ENCODE assay signal across 12 cellular contexts in the genomic region with DNA sequence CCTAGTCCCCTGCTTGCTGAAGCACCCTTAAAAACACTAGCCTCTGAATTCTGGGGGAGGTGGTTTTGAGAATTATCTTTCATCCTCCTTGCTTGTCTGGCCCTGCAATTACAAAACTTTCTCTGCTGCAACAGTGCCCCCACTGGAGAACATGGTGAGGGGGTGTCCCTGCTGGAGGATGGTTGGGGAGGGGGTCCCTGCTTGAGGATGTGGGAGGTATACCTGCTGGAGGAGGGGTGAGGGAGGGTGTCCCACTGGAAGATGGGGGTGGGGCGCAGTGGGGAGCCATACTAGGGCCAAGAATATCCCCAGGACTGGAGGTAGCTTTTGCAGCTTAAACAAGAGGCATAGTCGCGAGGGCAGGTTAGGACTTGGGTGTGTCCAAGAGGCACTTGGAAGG. TPM values are rescaled to one million over a fixed set of nuclear protein-coding genes. Genes with fewer than 3 reads are reported as not detected.
DNase-seq lines count a peak whose midpoint lies in the region; ATAC-seq, FAIRE-seq and TF ChIP-seq lines count a peak whose summit lies in the region.
"Had no signal": no experiment of that assay in that cellular context is flagged by ENCODE, and none has a peak within 500 bp of the region (broad histone marks: within the 10 kb centered on the region; RNA-seq: fewer than 3 reads in every experiment).

No MANE protein-coding gene starts in this region.

- TF ChIP-seq POLR2A in HepG2 (IDR thresholded peaks at IDR 0.05; ENCODE audit: insufficient read depth in 1 of 2, low read depth in 2 of 2, low read length in 2 of 2) (no peak), right lobe of liver (IDR thresholded peaks at IDR 0.05) (no peak)

- TF ChIP-seq CTCF in HepG2 (CRISPR knock-in tag; IDR thresholded peaks at IDR 0.05) (peak; percentile 28; the same call in 1 of the 2 replicates), right lobe of liver (IDR thresholded peaks at IDR 0.05) (no peak), RWPE1 (conservative IDR thresholded peaks at IDR 0.05; ENCODE audit: low read depth) (no peak), fibroblast of mammary gland (conservative IDR thresholded peaks at IDR 0.05; ENCODE audit: control insufficient read depth, insufficient read depth, low read depth, low read length) (peak; percentile 9)

- 59% methylated on average over 3 of the region's 3 CpGs for WGBS in HepG2 (ENCODE audit: low lambda C conversion rate)
- 100% methylated on average over 2 of the region's 3 CpGs for WGBS in right lobe of liver (ENCODE audit: insufficient coverage, low coverage, low lambda C conversion rate, missing lambda C conversion rate)

- DNase-seq in HepG2 (ENCODE audit: low spot score) (no peak), right lobe of liver (no peak), RWPE1 (ENCODE audit: low spot score) (no peak), fibroblast of mammary gland (ENCODE audit: low read depth) (no peak)
- no peak for DNase-seq in effector CD4-positive, alpha-beta T cell
- DNase-seq in stimulated activated CD4-positive, alpha-beta T cell treated with anti-CD3 and anti-CD28 coated beads, Interleukin-12 subunit alpha, Interleukin-12 subunit beta, amount 100 ng/mL, for 4 hours: no peak
- DNase-seq: activated CD4-positive, alpha-beta memory T cell treated with anti-CD3 and anti-CD28 coated beads for 36 hours; caudate nucleus had no signal

- no TSS peak for BruUV-seq in HepG2 (replicated peaks; lab: Mats Ljungman, UMichigan)

- H3K9ac ChIP-seq in HepG2 (ENCODE audit: insufficient read depth, low read depth, low read length): no peak overlapping the region

- 0 out of 5 replicates have a peak, but pooled peaks cover 0 to 1% of the 10 kb centered on the region in 2 experiments for H3K36me3 ChIP-seq in HepG2 (replicated peaks in 1 of 2; ENCODE audit: control insufficient read depth in 1 of 2, insufficient read depth in 2 of 2, low read length in 2 of 2)
- H3K36me3 ChIP-seq in right lobe of liver: no peaks in the 10 kb centered on the region

- no peak overlapping the region for H3K27ac ChIP-seq in HepG2 (ENCODE audit: extremely low read length, insufficient read depth, low read length)
- no peak overlapping the region for H3K27ac ChIP-seq in right lobe of liver
- H3K27ac ChIP-seq in RWPE1: peak overlapping the region; percentile 13

- peaks cover 0 to 14% of the 10 kb centered on the region in 2 experiments; a peak in 2 of 5 replicates for H3K27me3 ChIP-seq in HepG2 (ENCODE audit: control insufficient read depth in 1 of 2, insufficient read depth in 2 of 2, low read length in 2 of 2)
- H3K27me3 ChIP-seq in right lobe of liver: no peaks in the 10 kb centered on the region

- ATAC-seq in HepG2 (no peak), right lobe of liver (no peak), GM18519 (IDR thresholded peaks at IDR 0.05; ENCODE audit: low FRiP score, unreplicated experiment) (no peak), GM19351 (IDR thresholded peaks at IDR 0.05; ENCODE audit: unreplicated experiment) (no peak)
- ATAC-seq: psoas muscle; stimulated activated effector memory CD8-positive, alpha-beta T cell treated with anti-CD3 and anti-CD28 coated beads, Interleukin-12 subunit alpha, Interleukin-12 subunit beta, amount 100 ng/mL, for 72 hours had no signal

- no peaks in the 10 kb centered on the region for H4K20me1 ChIP-seq in HepG2 (ENCODE audit: insufficient read depth, low read length)

- in situ Hi-C loops in HepG2 (cut with HindIII; ENCODE audit: extremely low pct_ligation_motif_present, low pct_unique_long_range_greater_than_20kb): no loop called here

- H3K4me2 ChIP-seq in HepG2 (ENCODE audit: low read depth, low read length): no peak overlapping the region

- no peaks in the 10 kb centered on the region for H3K79me2 ChIP-seq in HepG2 (ENCODE audit: insufficient read depth, low read length)

- TF ChIP-seq EP300 in HepG2 (IDR thresholded peaks at IDR 0.05; ENCODE audit: low read depth in 2 of 2, low read length in 2 of 2): no peak
- no peak for TF ChIP-seq EP300 in HepG2 (CRISPR knock-in tag; IDR thresholded peaks at IDR 0.05; ENCODE audit: borderline replicate concordance)

- no peaks in the 10 kb centered on the region for H3K9me3 ChIP-seq in HepG2 (ENCODE audit: low read length)
- H3K9me3 ChIP-seq in right lobe of liver: no peaks in the 10 kb centered on the region
- H3K9me3 ChIP-seq: psoas muscle had no signal

- H3K4me3 ChIP-seq in HepG2 (replicated peaks in 1 of 3; ENCODE audit: insufficient read depth in 1 of 3, low read depth in 2 of 3, low read length in 3 of 3) (no peak overlapping the region), right lobe of liver (no peak overlapping the region), fibroblast of mammary gland (ENCODE audit: control insufficient read depth, low read depth, low read length) (no peak overlapping the region)
- H3K4me3 ChIP-seq: psoas muscle had no signal

- H3K4me1 ChIP-seq in HepG2 (ENCODE audit: insufficient read depth, low read length): peaks cover 35% of the 10 kb centered on the region
- peaks cover 0 to 32% (median 5%) of the 10 kb centered on the region in 4 donors for H3K4me1 ChIP-seq in right lobe of liver

- intact Hi-C loops in HepG2 (cut with micrococcal nuclease; ENCODE audit: unreplicated experiment): no loop called here
- intact Hi-C loops in right lobe of liver (cut with DNase I): no loop called here

- no peak for FAIRE-seq in HepG2 (lab: Jason Lieb, UNC)

- CTCF ChIA-PET in HepG2 (lab: Yijun Ruan, JAX; ENCODE audit: low intra/inter-chr PET ratio, low total read pairs): no interaction called here
- CTCF ChIA-PET in RWPE1 (lab: Yijun Ruan, JAX): interaction anchor here (0.7 kb wide), 1 partner anchor 624 kb away, joined by 3 read pairs; no protein-coding TSS in a partner anchor

- TF ChIP-seq RAD21 in HepG2 (CRISPR knock-in tag; IDR thresholded peaks at IDR 0.05): no peak

- no peak overlapping the region for H2AFZ ChIP-seq in HepG2 (ENCODE audit: low read length)

- POLR2A ChIA-PET in HepG2 (lab: Yijun Ruan, JAX) (no interaction called here), RWPE1 (lab: Yijun Ruan, JAX; ENCODE audit: low non-redundant PET) (no interaction called here)

RNA-seq across cellular contexts. Expression of gene POLM, which starts 3.2 kb away (rescaled TPM):
- total RNA-seq in HepG2 (2016; rRNA removed; fragmentation: Illumina TruSeq; extraction: Trizol) (2.4 and 5.2 TPM in 2 replicates), right lobe of liver (10 to 100 TPM in 5 of 6 experiments, 1 to 10 TPM in 1; 8.7 to 22.9 (median 14.6) TPM)
- 1.4 and 2.1 TPM in 2 replicates for total RNA-seq in HepG2 (2016; cell fraction: cytosol; rRNA removed; fragmentation: Illumina TruSeq; extraction: Trizol; ENCODE audit: low read depth)
- 2.6 and 4.6 TPM in 2 replicates for total RNA-seq in HepG2 (2016; cell fraction: insoluble cytoplasmic fraction; rRNA removed; fragmentation: Illumina TruSeq; extraction: Trizol)
- 2.7 and 2.8 TPM in 2 replicates for total RNA-seq in HepG2 (2016; cell fraction: membrane; rRNA removed; fragmentation: Illumina TruSeq; extraction: Trizol)
- total RNA-seq in HepG2 (2016; cell fraction: nucleus; rRNA removed; fragmentation: Illumina TruSeq; extraction: Trizol): 7.3 and 9.5 TPM in 2 replicates
- polyA plus RNA-seq in HepG2 (2011; rRNA removed): 5.4 and 6.6 TPM in 2 replicates
- 2.2 and 3.1 TPM in 2 replicates for polyA plus RNA-seq in HepG2 (2011; cell fraction: cytosol; rRNA removed)
- polyA plus RNA-seq in HepG2 (2011; cell fraction: nucleus; rRNA removed): 30.4 and 31.3 TPM in 2 replicates
- 4.0 and 4.2 TPM in 2 replicates for polyA plus RNA-seq in HepG2 (2012)
- polyA plus RNA-seq in HepG2 (2016; cell fraction: cytosol; fragmentation: Illumina TruSeq; extraction: Trizol; ENCODE audit: low read depth): 1.0 and 1.4 TPM in 2 replicates
- 1.9 and 2.4 TPM in 2 replicates for polyA plus RNA-seq in HepG2 (2016; cell fraction: insoluble cytoplasmic fraction; fragmentation: Illumina TruSeq; extraction: Trizol; ENCODE audit: low read depth)
- 1.9 and 2.2 TPM in 2 replicates for polyA plus RNA-seq in HepG2 (2016; cell fraction: membrane; fragmentation: Illumina TruSeq; extraction: Trizol; ENCODE audit: low read depth)
- 20.1 and 20.6 TPM in 2 replicates for polyA plus RNA-seq in HepG2 (2016; cell fraction: nucleus; fragmentation: Illumina TruSeq; extraction: Trizol; ENCODE audit: insufficient read depth, low read depth)
- 11.8 and 14.8 TPM in 2 replicates for polyA minus RNA-seq in HepG2 (2011; rRNA and poly(A)+ RNA removed; ENCODE audit: low replicate concordance)
- polyA minus RNA-seq in HepG2 (2011; cell fraction: cytosol; rRNA and poly(A)+ RNA removed): 3.9 and 5.2 TPM in 2 replicates
- 17.9 and 18.9 TPM in 2 replicates for polyA minus RNA-seq in HepG2 (2011; cell fraction: nucleus; rRNA and poly(A)+ RNA removed)

RNA-seq across cellular contexts. Expression of gene AEBP1, which starts 18.6 kb away (rescaled TPM):
- total RNA-seq in HepG2 (2016; rRNA removed; fragmentation: Illumina TruSeq; extraction: Trizol) (0.22 TPM in 1 of 2 replicates, not detected in the other), right lobe of liver (10 to 100 TPM in 4 of 6 experiments, 1 to 10 TPM in 2; 7.8 to 37.8 (median 14.3) TPM)
- not detected in 2 replicates for total RNA-seq in HepG2 (2016; cell fraction: cytosol; rRNA removed; fragmentation: Illumina TruSeq; extraction: Trizol; ENCODE audit: low read depth)
- 0.04 TPM in 1 of 2 replicates, not detected in the other for total RNA-seq in HepG2 (2016; cell fraction: insoluble cytoplasmic fraction; rRNA removed; fragmentation: Illumina TruSeq; extraction: Trizol)
- not detected in 2 replicates for total RNA-seq in HepG2 (2016; cell fraction: membrane; rRNA removed; fragmentation: Illumina TruSeq; extraction: Trizol)
- not detected in 2 replicates for total RNA-seq in HepG2 (2016; cell fraction: nucleus; rRNA removed; fragmentation: Illumina TruSeq; extraction: Trizol)
- polyA plus RNA-seq in HepG2 (2011; rRNA removed): 0.55 and 0.81 TPM in 2 replicates
- 0.15 and 0.27 TPM in 2 replicates for polyA plus RNA-seq in HepG2 (2011; cell fraction: cytosol; rRNA removed)
- 6.7 and 6.8 TPM in 2 replicates for polyA plus RNA-seq in HepG2 (2011; cell fraction: nucleus; rRNA removed)
- polyA plus RNA-seq in HepG2 (2012): 0.96 and 1.3 TPM in 2 replicates
- polyA plus RNA-seq in HepG2 (2016; cell fraction: cytosol; fragmentation: Illumina TruSeq; extraction: Trizol; ENCODE audit: low read depth): not detected in 2 replicates
- polyA plus RNA-seq in HepG2 (2016; cell fraction: insoluble cytoplasmic fraction; fragmentation: Illumina TruSeq; extraction: Trizol; ENCODE audit: low read depth): not detected in 2 replicates
- not detected in 2 replicates for polyA plus RNA-seq in HepG2 (2016; cell fraction: membrane; fragmentation: Illumina TruSeq; extraction: Trizol; ENCODE audit: low read depth)
- 0.29 and 0.89 TPM in 2 replicates for polyA plus RNA-seq in HepG2 (2016; cell fraction: nucleus; fragmentation: Illumina TruSeq; extraction: Trizol; ENCODE audit: insufficient read depth, low read depth)
- polyA minus RNA-seq in HepG2 (2011; rRNA and poly(A)+ RNA removed; ENCODE audit: low replicate concordance): 0.14 TPM in 1 of 2 replicates, not detected in the other
- polyA minus RNA-seq in HepG2 (2011; cell fraction: cytosol; rRNA and poly(A)+ RNA removed): 0.18 and 0.79 TPM in 2 replicates
- 0.37 and 0.64 TPM in 2 replicates for polyA minus RNA-seq in HepG2 (2011; cell fraction: nucleus; rRNA and poly(A)+ RNA removed)

RNA-seq across cellular contexts. Expression of gene PGAM2, which starts 20.2 kb away (rescaled TPM):
- total RNA-seq in HepG2 (2016; rRNA removed; fragmentation: Illumina TruSeq; extraction: Trizol): 0.22 TPM in 1 of 2 replicates, not detected in the other
- not detected in 2 replicates for total RNA-seq in HepG2 (2016; cell fraction: cytosol; rRNA removed; fragmentation: Illumina TruSeq; extraction: Trizol; ENCODE audit: low read depth)
- total RNA-seq in HepG2 (2016; cell fraction: insoluble cytoplasmic fraction; rRNA removed; fragmentation: Illumina TruSeq; extraction: Trizol): not detected in 2 replicates
- total RNA-seq in HepG2 (2016; cell fraction: membrane; rRNA removed; fragmentation: Illumina TruSeq; extraction: Trizol): not detected in 2 replicates
- total RNA-seq in HepG2 (2016; cell fraction: nucleus; rRNA removed; fragmentation: Illumina TruSeq; extraction: Trizol): not detected in 2 replicates
- 0.18 TPM in 1 of 2 replicates, not detected in the other for polyA plus RNA-seq in HepG2 (2011; rRNA removed)
- polyA plus RNA-seq in HepG2 (2011; cell fraction: cytosol; rRNA removed): 0.13 TPM in 1 of 2 replicates, not detected in the other
- polyA plus RNA-seq in HepG2 (2011; cell fraction: nucleus; rRNA removed): 1.5 and 1.9 TPM in 2 replicates
- polyA plus RNA-seq in HepG2 (2012): 0.35 and 0.49 TPM in 2 replicates
- not detected in 2 replicates for polyA plus RNA-seq in HepG2 (2016; cell fraction: cytosol; fragmentation: Illumina TruSeq; extraction: Trizol; ENCODE audit: low read depth)
- not detected in 2 replicates for polyA plus RNA-seq in HepG2 (2016; cell fraction: insoluble cytoplasmic fraction; fragmentation: Illumina TruSeq; extraction: Trizol; ENCODE audit: low read depth)
- not detected in 2 replicates for polyA plus RNA-seq in HepG2 (2016; cell fraction: membrane; fragmentation: Illumina TruSeq; extraction: Trizol; ENCODE audit: low read depth)
- polyA plus RNA-seq in HepG2 (2016; cell fraction: nucleus; fragmentation: Illumina TruSeq; extraction: Trizol; ENCODE audit: insufficient read depth, low read depth): not detected in 2 replicates
- polyA minus RNA-seq in HepG2 (2011; rRNA and poly(A)+ RNA removed; ENCODE audit: low replicate concordance): 0.19 and 0.24 TPM in 2 replicates
- polyA minus RNA-seq in HepG2 (2011; cell fraction: cytosol; rRNA and poly(A)+ RNA removed): not detected in 2 replicates
- polyA minus RNA-seq in HepG2 (2011; cell fraction: nucleus; rRNA and poly(A)+ RNA removed): 0.62 and 0.90 TPM in 2 replicates
- under 1 TPM in 3 of 6 experiments, not detected in 3; 0.31 to 0.56 (median 0.46) TPM for total RNA-seq in right lobe of liver

RNA-seq across cellular contexts. Expression of gene POLD2, which starts 37.8 kb away (rescaled TPM):
- total RNA-seq in HepG2 (2016; rRNA removed; fragmentation: Illumina TruSeq; extraction: Trizol) (87.6 and 98.8 TPM in 2 replicates), right lobe of liver (10 to 100 TPM; 36.4 to 73.4 (median 57.3) TPM)
- 118 and 152 TPM in 2 replicates for total RNA-seq in HepG2 (2016; cell fraction: cytosol; rRNA removed; fragmentation: Illumina TruSeq; extraction: Trizol; ENCODE audit: low read depth)
- 74.7 and 95.4 TPM in 2 replicates for total RNA-seq in HepG2 (2016; cell fraction: insoluble cytoplasmic fraction; rRNA removed; fragmentation: Illumina TruSeq; extraction: Trizol)
- 139 and 187 TPM in 2 replicates for total RNA-seq in HepG2 (2016; cell fraction: membrane; rRNA removed; fragmentation: Illumina TruSeq; extraction: Trizol)
- total RNA-seq in HepG2 (2016; cell fraction: nucleus; rRNA removed; fragmentation: Illumina TruSeq; extraction: Trizol): 49.1 and 55.1 TPM in 2 replicates
- polyA plus RNA-seq in HepG2 (2011; rRNA removed): 86.7 and 95.1 TPM in 2 replicates
- 65.5 and 120 TPM in 2 replicates for polyA plus RNA-seq in HepG2 (2011; cell fraction: cytosol; rRNA removed)
- polyA plus RNA-seq in HepG2 (2011; cell fraction: nucleus; rRNA removed): 88.2 and 88.7 TPM in 2 replicates
- polyA plus RNA-seq in HepG2 (2012): 64.0 and 65.2 TPM in 2 replicates
- polyA plus RNA-seq in HepG2 (2016; cell fraction: cytosol; fragmentation: Illumina TruSeq; extraction: Trizol; ENCODE audit: low read depth): 134 and 181 TPM in 2 replicates
- 104 and 131 TPM in 2 replicates for polyA plus RNA-seq in HepG2 (2016; cell fraction: insoluble cytoplasmic fraction; fragmentation: Illumina TruSeq; extraction: Trizol; ENCODE audit: low read depth)
- 176 and 207 TPM in 2 replicates for polyA plus RNA-seq in HepG2 (2016; cell fraction: membrane; fragmentation: Illumina TruSeq; extraction: Trizol; ENCODE audit: low read depth)
- polyA plus RNA-seq in HepG2 (2016; cell fraction: nucleus; fragmentation: Illumina TruSeq; extraction: Trizol; ENCODE audit: insufficient read depth, low read depth): 104 and 121 TPM in 2 replicates
- polyA minus RNA-seq in HepG2 (2011; rRNA and poly(A)+ RNA removed; ENCODE audit: low replicate concordance): 82.4 and 267 TPM in 2 replicates
- polyA minus RNA-seq in HepG2 (2011; cell fraction: cytosol; rRNA and poly(A)+ RNA removed): 16.1 and 23.4 TPM in 2 replicates
- 22.9 TPM in 2 replicates for polyA minus RNA-seq in HepG2 (2011; cell fraction: nucleus; rRNA and poly(A)+ RNA removed)

RNA-seq across cellular contexts. Expression of gene DBNL, which starts 41.0 kb away (rescaled TPM):
- 35.1 and 35.4 TPM in 2 replicates for total RNA-seq in HepG2 (2016; rRNA removed; fragmentation: Illumina TruSeq; extraction: Trizol)
- 6.3 and 6.7 TPM in 2 replicates for total RNA-seq in HepG2 (2016; cell fraction: cytosol; rRNA removed; fragmentation: Illumina TruSeq; extraction: Trizol; ENCODE audit: low read depth)
- total RNA-seq in HepG2 (2016; cell fraction: insoluble cytoplasmic fraction; rRNA removed; fragmentation: Illumina TruSeq; extraction: Trizol): 30.6 and 36.6 TPM in 2 replicates
- 14.7 and 15.9 TPM in 2 replicates for total RNA-seq in HepG2 (2016; cell fraction: membrane; rRNA removed; fragmentation: Illumina TruSeq; extraction: Trizol)
- total RNA-seq in HepG2 (2016; cell fraction: nucleus; rRNA removed; fragmentation: Illumina TruSeq; extraction: Trizol): 17.2 and 21.8 TPM in 2 replicates
- polyA plus RNA-seq in HepG2 (2011; rRNA removed): 20.8 and 29.0 TPM in 2 replicates
- 15.5 and 19.5 TPM in 2 replicates for polyA plus RNA-seq in HepG2 (2011; cell fraction: cytosol; rRNA removed)
- polyA plus RNA-seq in HepG2 (2011; cell fraction: nucleus; rRNA removed): 72.9 and 82.9 TPM in 2 replicates
- polyA plus RNA-seq in HepG2 (2012): 17.6 and 18.9 TPM in 2 replicates
- polyA plus RNA-seq in HepG2 (2016; cell fraction: cytosol; fragmentation: Illumina TruSeq; extraction: Trizol; ENCODE audit: low read depth): 5.0 and 5.7 TPM in 2 replicates
- 31.8 and 36.6 TPM in 2 replicates for polyA plus RNA-seq in HepG2 (2016; cell fraction: insoluble cytoplasmic fraction; fragmentation: Illumina TruSeq; extraction: Trizol; ENCODE audit: low read depth)
- polyA plus RNA-seq in HepG2 (2016; cell fraction: membrane; fragmentation: Illumina TruSeq; extraction: Trizol; ENCODE audit: low read depth): 10.1 and 10.8 TPM in 2 replicates
- polyA plus RNA-seq in HepG2 (2016; cell fraction: nucleus; fragmentation: Illumina TruSeq; extraction: Trizol; ENCODE audit: insufficient read depth, low read depth): 26.3 and 34.3 TPM in 2 replicates
- polyA minus RNA-seq in HepG2 (2011; rRNA and poly(A)+ RNA removed; ENCODE audit: low replicate concordance): 51.2 and 89.6 TPM in 2 replicates
- 10.0 and 13.2 TPM in 2 replicates for polyA minus RNA-seq in HepG2 (2011; cell fraction: cytosol; rRNA and poly(A)+ RNA removed)
- 31.3 and 34.3 TPM in 2 replicates for polyA minus RNA-seq in HepG2 (2011; cell fraction: nucleus; rRNA and poly(A)+ RNA removed)
- total RNA-seq in right lobe of liver: 10 to 100 TPM; 30.7 to 48.1 (median 36.9) TPM

Comparison
In these comparisons a context has a peak if more than half of its experiments do, and no peak if none do; other contexts are left out.
1. CTCF ChIP-seq: peak in HepG2 (single experiment) and fibroblast of mammary gland (single experiment); none in right lobe of liver (0 of 4) and RWPE1 (single experiment).
2. RNA of gene AEBP1, which starts 18.6 kb away (total RNA-seq): 7.8 to 37.8 TPM in right lobe of liver; 0.04 to 0.22 TPM in HepG2; every median in the first group is over 4 times any median in the second.